ENCODE assay signal across 14 cellular contexts in the genomic region with DNA sequence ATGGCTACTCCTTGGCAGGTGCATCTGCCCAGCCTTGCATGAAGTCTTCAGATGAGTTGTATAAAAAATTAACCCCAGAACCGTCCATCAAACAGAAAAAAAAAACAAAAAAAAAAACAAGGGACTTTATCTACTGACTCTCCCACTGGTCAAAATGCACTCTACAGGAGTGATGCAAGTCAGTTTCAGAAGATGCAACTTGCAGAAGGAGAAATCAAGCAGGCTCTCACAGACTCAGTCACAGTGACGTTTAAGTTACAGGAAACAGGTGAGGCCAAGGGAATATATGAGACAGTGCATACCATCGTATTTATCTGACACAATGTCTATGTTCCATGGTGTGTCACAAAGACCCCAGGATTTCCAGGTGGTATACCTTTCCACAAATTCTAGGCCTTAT.
DNase-seq lines count a peak whose midpoint lies in the region; TF ChIP-seq lines count a peak whose summit lies in the region.
"Had no signal": no experiment of that assay in that cellular context is flagged by ENCODE, and none has a peak within 500 bp of the region (broad histone marks: within the 10 kb centered on the region; RNA-seq: fewer than 3 reads in every experiment).

No MANE protein-coding gene starts in this region.

- H3K79me2 ChIP-seq in OCI-LY3 (ENCODE audit: low read length), result no peaks in the 10 kb centered on the region

- no peak overlapping the region for H3K4me3 Mint-ChIP-seq in nephron progenitor cell
- H3K4me3 Mint-ChIP-seq: CD4-positive, CD25-positive, alpha-beta regulatory T cell; CD8-positive, alpha-beta T cell had no signal

- H3K27me3 Mint-ChIP-seq in nephron progenitor cell (ENCODE audit: low read depth, poor library complexity), result peaks cover 3% of the 10 kb centered on the region

- H2AFZ ChIP-seq in OCI-LY3 (ENCODE audit: low read depth, low read length), result no peak overlapping the region

- H3K27ac Mint-ChIP-seq in nephron progenitor cell, result no peak overlapping the region
- H3K27ac Mint-ChIP-seq: CD4-positive, CD25-positive, alpha-beta regulatory T cell; CD8-positive, alpha-beta T cell had no signal

- H3K9me3 Mint-ChIP-seq in nephron progenitor cell, result peaks cover 3% of the 10 kb centered on the region

- TF ChIP-seq CTCF in OCI-LY3 (IDR thresholded peaks at IDR 0.05; ENCODE audit: low read depth, low read length) (no peak), nephron progenitor cell (IDR thresholded peaks at IDR 0.05) (no peak)

- H3K9me3 ChIP-seq in OCI-LY3 (ENCODE audit: insufficient read depth, low read length), result no peaks in the 10 kb centered on the region
- H3K9me3 ChIP-seq: Caco-2, HAP-1 had no signal

- H3K36me3 Mint-ChIP-seq in nephron progenitor cell (ENCODE audit: low read depth), result no peaks in the 10 kb centered on the region
- H3K36me3 Mint-ChIP-seq: CD4-positive, CD25-positive, alpha-beta regulatory T cell; CD8-positive, alpha-beta T cell had no signal

- H3K36me3 ChIP-seq in OCI-LY3 (replicated peaks; ENCODE audit: low read depth, low read length), result no peaks in the 10 kb centered on the region
- H3K36me3 ChIP-seq: HAP-1 had no signal

- no peaks in the 10 kb centered on the region for H4K20me1 ChIP-seq in OCI-LY3 (ENCODE audit: insufficient read depth, low read length)

- no peak overlapping the region for H3K9ac ChIP-seq in OCI-LY3 (ENCODE audit: low read length)

- DNase-seq in NCI-H69 (lab: John Stamatoyannopoulos, UW) (peak; percentile 11), left kidney (ENCODE audit: low read depth, low spot score) (peak; percentile 5), NCI-H2196 treated with DMSO at 0.1 percent for 48 hours (lab: John Stamatoyannopoulos, UW; ENCODE audit: unreplicated experiment) (no peak), NCI-H1417 (lab: John Stamatoyannopoulos, UW) (no peak), nephron progenitor cell (no peak)
- DNase-seq: C1 segment of cervical spinal cord; Caco-2; CD4-positive, CD25-positive, alpha-beta regulatory T cell; CD8-positive, alpha-beta T cell; DMS153; DND-41; GOT3 had no signal

- H3K27ac ChIP-seq in OCI-LY3 (ENCODE audit: low read length), result no peak overlapping the region

- peak overlapping the region; percentile 52 for H3K4me2 ChIP-seq in OCI-LY3 (ENCODE audit: low read length)

- H3K4me1 ChIP-seq in OCI-LY3 (ENCODE audit: low read length), result peaks cover 14% of the 10 kb centered on the region
- H3K4me1 ChIP-seq: Caco-2, HAP-1 had no signal

- H3K27me3 ChIP-seq in OCI-LY3 (ENCODE audit: low read depth, low read length), result no peaks in the 10 kb centered on the region

- peaks cover 5% of the 10 kb centered on the region for H3K4me1 Mint-ChIP-seq in nephron progenitor cell
- H3K4me1 Mint-ChIP-seq: CD4-positive, CD25-positive, alpha-beta regulatory T cell had no signal

- no peak overlapping the region for H3K4me3 ChIP-seq in OCI-LY3 (ENCODE audit: low read length)
- H3K4me3 ChIP-seq: HAP-1 had no signal

Comparison
In these comparisons a context has a peak if more than half of its experiments do, and no peak if none do; other contexts are left out.
1. DNase-seq: peak in NCI-H69 (single experiment) and left kidney (single experiment); none in NCI-H2196 treated with DMSO at 0.1 percent for 48 hours (single experiment), NCI-H1417 (0 of 3) and nephron progenitor cell (single experiment).